ENCODE assay signal across 18 cellular contexts in genomic region chr3:86995537-86995936, GRCh38. TPM values are rescaled to one million over a fixed set of nuclear protein-coding genes. Genes with fewer than 3 reads are reported as not detected.
A peak's percentile ranks its signal among the peaks of the same experiment; 100 is the strongest.
DNase-seq lines count a peak whose midpoint lies in the region; ATAC-seq lines count a peak whose summit lies in the region.
"Had no signal": no experiment of that assay in that cellular context is flagged by ENCODE, and none has a peak within 500 bp of the region (broad histone marks: within the 10 kb centered on the region; RNA-seq: fewer than 3 reads in every experiment).

No MANE protein-coding gene starts in this region.

- DNase-seq in A172 (ENCODE audit: low spot score) (peak; percentile 47), HS-27A (ENCODE audit: low read depth) (peak; percentile 92), astrocyte of the hippocampus (ENCODE audit: low read depth, low spot score) (peak; percentile 80), hepatic stellate cell (ENCODE audit: low spot score) (peak; percentile 36), OCI-M2 (lab: John Stamatoyannopoulos, UW; ENCODE audit: unreplicated experiment) (no peak), iPS-NIHi11 (ENCODE audit: low spot score) (no peak)
- no peak for DNase-seq in activated naive CD4-positive, alpha-beta T cell treated with anti-CD3 and anti-CD28 coated beads, Interleukin-2, amount 50 U/mL, for 16 hours
- DNase-seq: activated CD8-positive, alpha-beta T cell treated with anti-CD3 and anti-CD28 coated beads, Interleukin-2, amount 10 ng/mL, durations not matched to agents 7 days and 5 days; dermis blood vessel endothelial cell; H7; NCI-H1092; NCI-H446; Peyer's patch; spleen had no signal

- H3K9me3 Mint-ChIP-seq in activated T-helper 17 cell treated with anti-CD3 and anti-CD28 coated beads, Interleukin-2, amount 50 U/mL, for 72 hours: peaks cover 5% of the 10 kb centered on the region
- H3K9me3 Mint-ChIP-seq: neural progenitor cell; T-helper 2 cell treated with Interferon-gamma antibody and Interleukin-4, amounts not matched to agents 5 μg/mL and 100 μg/mL, for 36 hours had no signal

- ATAC-seq in activated T-helper 17 cell treated with anti-CD3 and anti-CD28 coated beads, Interleukin-2, amount 50 U/mL, for 72 hours (replicated peaks): no peak
- ATAC-seq: activated CD8-positive, alpha-beta T cell treated with anti-CD3 and anti-CD28 coated beads, Interleukin-2, amount 10 ng/mL, durations not matched to agents 7 days and 5 days; activated naive CD4-positive, alpha-beta T cell treated with anti-CD3 and anti-CD28 coated beads, Interleukin-2, amount 50 U/mL, for 72 hours had no signal

- H3K4me1 Mint-ChIP-seq in activated T-helper 17 cell treated with anti-CD3 and anti-CD28 coated beads, Interleukin-2, amount 50 U/mL, for 72 hours: no peaks in the 10 kb centered on the region
- H3K4me1 Mint-ChIP-seq: neural progenitor cell had no signal

- H3K27me3 Mint-ChIP-seq in activated T-helper 17 cell treated with anti-CD3 and anti-CD28 coated beads, Interleukin-2, amount 50 U/mL, for 72 hours: peaks cover 4% of the 10 kb centered on the region

- H3K27ac Mint-ChIP-seq in activated T-helper 17 cell treated with anti-CD3 and anti-CD28 coated beads, Interleukin-2, amount 50 U/mL, for 72 hours: no peak overlapping the region
- H3K27ac Mint-ChIP-seq: activated CD8-positive, alpha-beta T cell treated with anti-CD3 and anti-CD28 coated beads, Interleukin-2, amount 10 ng/mL, durations not matched to agents 7 days and 5 days; activated naive CD4-positive, alpha-beta T cell treated with anti-CD3 and anti-CD28 coated beads, Interleukin-2, amount 50 U/mL, for 72 hours; neural progenitor cell; T-helper 2 cell treated with Interferon-gamma antibody and Interleukin-4, amounts not matched to agents 5 μg/mL and 100 μg/mL, for 36 hours had no signal

- H3K36me3 Mint-ChIP-seq in activated T-helper 17 cell treated with anti-CD3 and anti-CD28 coated beads, Interleukin-2, amount 50 U/mL, for 72 hours (ENCODE audit: low read depth): no peaks in the 10 kb centered on the region
- H3K36me3 Mint-ChIP-seq: activated naive CD4-positive, alpha-beta T cell treated with anti-CD3 and anti-CD28 coated beads, Interleukin-2, amount 50 U/mL, for 72 hours; neural progenitor cell had no signal

- no peak overlapping the region for H3K4me3 Mint-ChIP-seq in activated T-helper 17 cell treated with anti-CD3 and anti-CD28 coated beads, Interleukin-2, amount 50 U/mL, for 72 hours
- H3K4me3 Mint-ChIP-seq: activated CD8-positive, alpha-beta T cell treated with anti-CD3 and anti-CD28 coated beads, Interleukin-2, amount 10 ng/mL, durations not matched to agents 7 days and 5 days; neural progenitor cell; T-helper 2 cell treated with Interferon-gamma antibody and Interleukin-4, amounts not matched to agents 5 μg/mL and 100 μg/mL, for 36 hours had no signal

RNA-seq across cellular contexts. Expression of gene VGLL3, which starts 4.6 kb away (rescaled TPM):
- total RNA-seq in A172 (2014; rRNA removed; shearing (Covaris generic)): not detected in 2 replicates
- under 1 TPM in 1 of 2 donors, not detected in 1; 0.03 TPM for total RNA-seq in activated T-helper 17 cell treated with anti-CD3 and anti-CD28 coated beads, Interleukin-2, amount 50 U/mL, for 72 hours
- total RNA-seq: activated CD8-positive, alpha-beta T cell treated with anti-CD3 and anti-CD28 coated beads, Interleukin-2, amount 10 ng/mL, durations not matched to agents 7 days and 5 days had no signal

Comparison
In these comparisons a context has a peak if more than half of its experiments do, and no peak if none do; other contexts are left out.
1. DNase-seq: peak in A172 (single experiment), HS-27A (single experiment), astrocyte of the hippocampus (single experiment) and hepatic stellate cell (single experiment); none in activated naive CD4-positive, alpha-beta T cell treated with anti-CD3 and anti-CD28 coated beads, Interleukin-2, amount 50 U/mL, for 16 hours (single experiment), OCI-M2 (single experiment) and iPS-NIHi11 (single experiment).